Comparison of ENCODE assay signal across 9 cellular contexts in genomic region chr1:155000725-155001437, GRCh38. TPM values are rescaled to one million over a fixed set of nuclear protein-coding genes. Genes with fewer than 3 reads are reported as not detected.
DNase-seq lines count a peak whose midpoint lies in the region; ATAC-seq and TF ChIP-seq lines count a peak whose summit lies in the region.
"Had no signal": no experiment of that assay in that cellular context is flagged by ENCODE, and none has a peak within 500 bp of the region (broad histone marks: within the 10 kb centered on the region; RNA-seq: fewer than 3 reads in every experiment).

No MANE protein-coding gene starts in this region.

- H3K23ac ChIP-seq in IMR-90 (ENCODE audit: low read depth, low read length) = peak overlapping the region; percentile 90

- no peak for TF ChIP-seq RAD21 in IMR-90 (IDR thresholded peaks at IDR 0.05; ENCODE audit: low read length)

- H4K8ac ChIP-seq in IMR-90 (ENCODE audit: low read depth in 2 of 2, low read length in 2 of 2) = peak overlapping the region; percentile 11 to 91; a peak in 3 of 4 replicates

- H2AFZ ChIP-seq in IMR-90 (replicated peaks; ENCODE audit: low read length, poor library complexity) = peak overlapping the region; percentile 92

- TF ChIP-seq CTCF in IMR-90 (conservative IDR thresholded peaks at IDR 0.05; ENCODE audit: low read depth, low read length) = peak; percentile 5; the same call in 1 of the 2 replicates
- no peak for TF ChIP-seq CTCF in epithelial cell of esophagus (IDR thresholded peaks at IDR 0.05; ENCODE audit: insufficient read depth, low read depth, low read length, missing control alignments)

- CTCF ChIA-PET in IMR-90 (lab: Yijun Ruan, JAX) = interaction anchor here (0.9 kb wide), 1 partner anchor 30 kb away, joined by 4 read pairs; the partner anchor contains the start of gene SHC1

- DNase-seq in COLO668 (lab: John Stamatoyannopoulos, UW; ENCODE audit: unreplicated experiment) = peak; percentile 98
- peak; percentile 77 for DNase-seq in IMR-90
- peak; percentile 72 for DNase-seq in OCI-M2 (lab: John Stamatoyannopoulos, UW; ENCODE audit: unreplicated experiment)
- peak; percentile 85 for DNase-seq in activated T-cell treated with anti-CD3 and anti-CD28 coated beads for 48 hours (ENCODE audit: low read depth)
- DNase-seq in epithelial cell of esophagus (ENCODE audit: low read depth) = peak; percentile 94
- peak; percentile 82 for DNase-seq in stimulated activated CD8-positive, alpha-beta memory T cell treated with anti-CD3 and anti-CD28 coated beads, Interleukin-2, amount 100 ng/mL, for 48 hours (ENCODE audit: low read depth in 2 of 2)

- no TSS peak for BruUV-seq in IMR-90 (replicated peaks; lab: Mats Ljungman, UMichigan)

- no peak overlapping the region; the same call in 1 of the 2 replicates for H2BK20ac ChIP-seq in IMR-90 (ENCODE audit: low read depth, low read length)

- no peak; the same call in 1 of the 2 replicates for TF ChIP-seq POLR2A in IMR-90 (IDR thresholded peaks at IDR 0.05; ENCODE audit: low read depth, low read length)

- intact Hi-C loops in IMR-90 (cut with micrococcal nuclease) = loop anchor here (1.0 to 5.0 kb wide), 3 partner anchors 29 to 64 kb away; partner anchors contain the start of genes ADAM15 and PMVK

- H3K14ac ChIP-seq in IMR-90 (replicated peaks; ENCODE audit: low read depth, low read length) = peak overlapping the region; percentile 88; the same call in 1 of the 2 replicates

- H3K27ac ChIP-seq in IMR-90 (ENCODE audit: insufficient read depth, low read length) = peak overlapping the region; percentile 94

- peak overlapping the region; percentile 82 for H3K56ac ChIP-seq in IMR-90 (ENCODE audit: extremely low read depth, insufficient read depth, low read length)

- POLR2A ChIA-PET in IMR-90 (lab: Charles Lee; ENCODE audit: unreplicated experiment) = interaction anchor here (0.6 kb wide), 1 partner anchor 273 kb away, joined by 3 read pairs; the partner anchor contains the start of gene CLK2

- H3K9me1 ChIP-seq in IMR-90 (ENCODE audit: insufficient read depth, low read length) = peaks cover 8% of the 10 kb centered on the region

- peak overlapping the region; percentile 81 for H2BK120ac ChIP-seq in IMR-90 (ENCODE audit: low read depth, low read length)

- H3K18ac ChIP-seq in IMR-90 (ENCODE audit: low read depth, low read length) = peak overlapping the region; percentile 48; the same call in 1 of the 2 replicates

- no peaks in the 10 kb centered on the region for H4K20me1 ChIP-seq in IMR-90 (ENCODE audit: insufficient read depth, low read length)

- H3K36me3 ChIP-seq in IMR-90 (ENCODE audit: control insufficient read depth, insufficient read depth, low read length) = no peaks in the 10 kb centered on the region

- H3K4me1 ChIP-seq in IMR-90 (ENCODE audit: control insufficient read depth, insufficient read depth, low read length) (peaks cover 21% of the 10 kb centered on the region), mononuclear cell (ENCODE audit: insufficient read depth, low read length) (peaks cover 61% of the 10 kb centered on the region)

- peak overlapping the region; percentile 94 for H3K4me2 ChIP-seq in IMR-90 (ENCODE audit: low read depth, low read length)

- H3K9me3 ChIP-seq in IMR-90 (ENCODE audit: control insufficient read depth, insufficient read depth, low read length) = no peaks in the 10 kb centered on the region
- no peaks in the 10 kb centered on the region for H3K9me3 ChIP-seq in mononuclear cell (ENCODE audit: low read depth, low read length)

- peaks cover 14 to 50% of the 10 kb centered on the region in 2 experiments for H3K79me1 ChIP-seq in IMR-90 (ENCODE audit: low read depth in 1 of 2, low read length in 2 of 2)

- WGBS in IMR-90 (ENCODE audit: extremely low coverage in 2 of 2, insufficient read length in 1 of 2), 2 experiments = 0% methylated on average over 3 of the region's 44 CpGs; no CpG with 5 or more reads in 1 of the 2 experiments

- H2BK15ac ChIP-seq in IMR-90 (ENCODE audit: low read depth, low read length) = peak overlapping the region; percentile 49; the same call in 2 of the 3 replicates

- peak overlapping the region; percentile 93 for H3K4ac ChIP-seq in IMR-90 (ENCODE audit: low read depth, low read length)

- peak overlapping the region; percentile 99 for H2AK9ac ChIP-seq in IMR-90 (replicated peaks; ENCODE audit: low read depth, low read length, poor library complexity)

- H3K27me3 ChIP-seq in IMR-90 (ENCODE audit: control insufficient read depth, insufficient read depth, low read length) (no peaks in the 10 kb centered on the region), mononuclear cell (ENCODE audit: insufficient read depth, low read length) (no peaks in the 10 kb centered on the region)

- dilution Hi-C loops in IMR-90 (cut with HindIII; ENCODE audit: low sequenced_read_pairs, unreplicated experiment) = no loop called here

- peak overlapping the region; percentile 46; the same call in 1 of the 2 replicates for H4K5ac ChIP-seq in IMR-90 (ENCODE audit: low read depth, low read length)

- H2AK5ac ChIP-seq in IMR-90 (ENCODE audit: low read depth, low read length) = peak overlapping the region; percentile 97

- peak overlapping the region; percentile 78 for H3K9ac ChIP-seq in IMR-90 (ENCODE audit: low read depth, low read length)

- H4K91ac ChIP-seq in IMR-90 (ENCODE audit: insufficient read depth, low read depth, low read length) = peak overlapping the region; percentile 80

- in situ Hi-C loops in IMR-90 (cut with MboI; ENCODE audit: low sequenced_read_pairs) = no loop called here

- H3K4me3 ChIP-seq in IMR-90 (ENCODE audit: insufficient read depth, low read depth, low read length) = peak overlapping the region; percentile 75
- peak overlapping the region; percentile 89 for H3K4me3 ChIP-seq in epithelial cell of esophagus (ENCODE audit: low read length)
- H3K4me3 ChIP-seq in mononuclear cell (ENCODE audit: low read length) = peak overlapping the region; percentile 62

- ATAC-seq in GM21390 (IDR thresholded peaks at IDR 0.05; ENCODE audit: unreplicated experiment) = peak; percentile 43
- ATAC-seq in IMR-90 (ENCODE audit: low read depth) = peak; percentile 50

- peak overlapping the region; percentile 94 for H2BK5ac ChIP-seq in IMR-90 (ENCODE audit: low read depth, low read length, poor library complexity, severe bottlenecking)

TF ChIP-seq in IMR-90, 13 proteins besides CTCF, POLR2A, EP300 and RAD21 (continues in another document):
- TF ChIP-seq MAZ (IDR thresholded peaks at IDR 0.05; ENCODE audit: borderline replicate concordance, low read depth, low read length) = peak; percentile 83
- no peak for TF ChIP-seq ELK1 (IDR thresholded peaks at IDR 0.05; ENCODE audit: borderline replicate concordance, low read depth, low read length)
- no peak for TF ChIP-seq USF2 (IDR thresholded peaks at IDR 0.05; ENCODE audit: low read depth, low read length)
- TF ChIP-seq NFE2L2 (IDR thresholded peaks at IDR 0.05; ENCODE audit: low read depth, low read length) = no peak
- no peak for TF ChIP-seq MXI1 (IDR thresholded peaks at IDR 0.05; ENCODE audit: borderline replicate concordance, low read depth, low read length)
- no peak for TF ChIP-seq MAFK (IDR thresholded peaks at IDR 0.05; ENCODE audit: low read depth, low read length)
- no peak for TF ChIP-seq RCOR1 (IDR thresholded peaks at IDR 0.05; ENCODE audit: insufficient replicate concordance, low read length)
- peak; percentile 73 for TF ChIP-seq FOS (IDR thresholded peaks at IDR 0.05; ENCODE audit: low read depth, low read length)
- no peak for TF ChIP-seq CHD1 (IDR thresholded peaks at IDR 0.05; ENCODE audit: low read depth, low read length)
- TF ChIP-seq CEBPB (IDR thresholded peaks at IDR 0.05; ENCODE audit: low read depth, low read length) = no peak
- TF ChIP-seq BHLHE40 (IDR thresholded peaks at IDR 0.05; ENCODE audit: low read depth, low read length) = 0 out of 2 replicates have a peak, but pooled peaks have one; percentile 3
- TF ChIP-seq RFX5 (IDR thresholded peaks at IDR 0.05; ENCODE audit: low read depth, low read length) = no peak; the same call in 1 of the 2 replicates

RNA-seq across cellular contexts. Expression of gene ZBTB7B, which starts 1.7 kb away (rescaled TPM):
- total RNA-seq in IMR-90 (2012; rRNA removed) = 7.2 and 7.7 TPM in 2 replicates
- 17.4 and 22.4 TPM in 2 replicates for polyA plus RNA-seq in IMR-90 (2012; rRNA removed)
- polyA plus RNA-seq in IMR-90 (2012; cell fraction: cytosol; rRNA removed) = 12.4 and 18.5 TPM in 2 replicates
- polyA plus RNA-seq in IMR-90 (2012; cell fraction: nucleus; rRNA removed; ENCODE audit: low replicate concordance) = 50.2 and 97.9 TPM in 2 replicates
- 39.6 TPM for total RNA-seq in mononuclear cell

RNA-seq across cellular contexts. Expression of gene LENEP, which starts 7.5 kb away (rescaled TPM):
- total RNA-seq in IMR-90 (2012; rRNA removed) = not detected in 2 replicates
- not detected in 2 replicates for polyA plus RNA-seq in IMR-90 (2012; rRNA removed)
- not detected in 2 replicates for polyA plus RNA-seq in IMR-90 (2012; cell fraction: cytosol; rRNA removed)
- not detected in 2 replicates for polyA plus RNA-seq in IMR-90 (2012; cell fraction: nucleus; rRNA removed; ENCODE audit: low replicate concordance)
- 0.63 TPM for total RNA-seq in mononuclear cell
- total RNA-seq: glomerular endothelial cell had no signal

RNA-seq across cellular contexts. Expression of gene FLAD1, which starts 17.7 kb away (rescaled TPM):
- 19.7 and 26.3 TPM in 2 replicates for total RNA-seq in IMR-90 (2012; rRNA removed)
- 37.3 and 39.9 TPM in 2 replicates for polyA plus RNA-seq in IMR-90 (2012; rRNA removed)
- 25.2 and 28.5 TPM in 2 replicates for polyA plus RNA-seq in IMR-90 (2012; cell fraction: cytosol; rRNA removed)
- 46.1 and 80.6 TPM in 2 replicates for polyA plus RNA-seq in IMR-90 (2012; cell fraction: nucleus; rRNA removed; ENCODE audit: low replicate concordance)
- 11.3 TPM for total RNA-seq in mononuclear cell

RNA-seq across cellular contexts. Expression of gene CKS1B, which starts 26.4 kb away (rescaled TPM):
- total RNA-seq in IMR-90 (2012; rRNA removed) (129 and 140 TPM in 2 replicates), mononuclear cell (5.9 TPM)
- 195 and 272 TPM in 2 replicates for polyA plus RNA-seq in IMR-90 (2012; rRNA removed)
- polyA plus RNA-seq in IMR-90 (2012; cell fraction: cytosol; rRNA removed) = 48.5 and 174 TPM in 2 replicates
- polyA plus RNA-seq in IMR-90 (2012; cell fraction: nucleus; rRNA removed; ENCODE audit: low replicate concordance) = 12.1 and 45.9 TPM in 2 replicates

RNA-seq across cellular contexts. Expression of gene SHC1, which starts 30.3 kb away (rescaled TPM):
- total RNA-seq in IMR-90 (2012; rRNA removed) (291 and 355 TPM in 2 replicates), mononuclear cell (22.2 TPM)
- polyA plus RNA-seq in IMR-90 (2012; rRNA removed) = 337 and 352 TPM in 2 replicates
- polyA plus RNA-seq in IMR-90 (2012; cell fraction: cytosol; rRNA removed) = 216 and 285 TPM in 2 replicates
- polyA plus RNA-seq in IMR-90 (2012; cell fraction: nucleus; rRNA removed; ENCODE audit: low replicate concordance) = 1,266 and 1,683 TPM in 2 replicates

Comparison
In these comparisons a context has a peak if more than half of its experiments do, and no peak if none do; other contexts are left out.
1. Peak in every context shown above with its lines: DNase-seq, ATAC-seq, H3K4me3 ChIP-seq and H3K27ac ChIP-seq.